Comparison of ENCODE assay signal across 8 cellular contexts in genomic region chrX:123563167-123563566, GRCh38.
"Had no signal": no experiment of that assay in that cellular context is flagged by ENCODE, and none has a peak within 500 bp of the region (broad histone marks: within the 10 kb centered on the region; RNA-seq: fewer than 3 reads in every experiment).

No MANE protein-coding gene starts in this region.

- ATAC-seq: GM12878 had no signal

- FAIRE-seq: G401.6, GM12878, GM12891, GM12892, GM18507, GM19239 had no signal

- DNase-seq: GDM1, GF-D8 had no signal

- H3K4me3 ChIP-seq: GM12878 had no signal
